ENCODE assay signal across 6 cellular contexts in genomic region chr13:100601716-100602115, GRCh38.
"Had no signal": no experiment of that assay in that cellular context is flagged by ENCODE, and none has a peak within 500 bp of the region (broad histone marks: within the 10 kb centered on the region; RNA-seq: fewer than 3 reads in every experiment).

No MANE protein-coding gene starts in this region.

- DNase-seq: H9, HCEC 1CT, KG1 had no signal

- H3K4me1 Mint-ChIP-seq: GM23338, H9 had no signal

- H3K9me3 Mint-ChIP-seq: GM23338, H9, IgD-negative memory B cell had no signal

- H3K27ac Mint-ChIP-seq: GM23338, H9, IgD-negative memory B cell had no signal

- H3K4me3 Mint-ChIP-seq: GM23338, H9, IgD-negative memory B cell had no signal

- ATAC-seq: GM23338, HepG2 had no signal
